8 cellular contexts compared by ENCODE assay signal in the genomic region with DNA sequence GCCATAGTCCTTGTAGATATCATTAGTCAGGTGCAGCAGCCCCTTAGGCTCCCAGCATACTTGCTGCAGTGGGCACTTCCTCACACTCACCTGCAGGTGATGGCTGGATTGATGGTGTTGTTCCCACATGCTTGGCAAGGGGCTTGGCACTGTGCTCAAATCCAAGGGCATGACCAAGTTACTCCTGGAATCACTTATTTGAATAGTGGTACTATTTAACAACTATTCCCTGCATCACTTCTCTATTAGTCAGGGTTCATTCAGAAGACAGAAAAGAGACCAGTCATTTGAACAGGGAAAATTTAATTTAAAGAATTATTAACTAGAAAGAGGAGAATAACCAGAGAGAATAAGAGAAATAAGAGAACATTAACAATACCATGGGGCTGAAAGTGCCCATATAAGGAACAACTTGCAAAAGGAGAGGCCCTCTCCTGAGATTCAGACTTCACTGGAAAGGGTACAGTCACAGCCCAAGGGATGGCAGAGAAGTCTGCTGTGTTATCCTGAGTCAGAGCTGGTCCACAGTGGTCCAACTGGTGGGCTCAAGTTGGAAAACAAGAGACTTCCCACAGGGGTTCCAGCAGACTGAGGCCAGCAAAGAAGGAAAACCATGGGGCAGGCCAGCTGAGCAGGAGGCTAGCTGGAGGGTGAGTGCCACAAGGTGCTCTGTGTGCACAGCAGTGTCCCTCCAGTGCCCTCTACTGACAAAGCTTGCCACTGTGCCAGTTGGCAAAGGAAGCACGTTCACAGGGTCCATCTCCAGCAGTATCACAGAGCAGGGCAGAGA. TPM values are rescaled to one million over a fixed set of nuclear protein-coding genes. Genes with fewer than 3 reads are reported as not detected.
DNase-seq lines count a peak whose midpoint lies in the region; TF ChIP-seq lines count a peak whose summit lies in the region.

No MANE protein-coding gene starts in this region.

- TF ChIP-seq CTCF in GM20000 (IDR thresholded peaks at IDR 0.05; ENCODE audit: extremely low read depth, missing control alignments) (peak; percentile 38), cardiac fibroblast (IDR thresholded peaks at IDR 0.05; ENCODE audit: low read depth, low read length) (peak; percentile 66), kidney epithelial cell (IDR thresholded peaks at IDR 0.05; ENCODE audit: insufficient read depth, low read length, poor library complexity, severe bottlenecking) (peak; percentile 88)

- H3K4me3 ChIP-seq in cardiac fibroblast (replicated peaks in 1 of 2; ENCODE audit: low read depth in 2 of 2, low read length in 2 of 2) (no peak overlapping the region), kidney epithelial cell (ENCODE audit: low read depth, low read length) (no peak overlapping the region)

- DNase-seq in Daoy (ENCODE audit: low read depth) (peak; percentile 61), GM20000 (ENCODE audit: low spot score) (no peak), HuH-7 (ENCODE audit: low spot score) (peak; percentile 14), SHP77 treated with DMSO at 0.1 percent for 48 hours (lab: John Stamatoyannopoulos, UW) (peak; percentile 26), cardiac fibroblast (ENCODE audit: low read depth in 2 of 2) (peak; percentile 34 to 46), kidney epithelial cell (ENCODE audit: low read depth) (peak; percentile 71), NK-92 (lab: John Stamatoyannopoulos, UW; ENCODE audit: unreplicated experiment) (no peak)
- DNase-seq in stimulated activated naive CD4-positive, alpha-beta T cell treated with Interleukin-2 at 50 U/mL for 16 hours (lab: John Stamatoyannopoulos, UW), result peak; percentile 21

- no peaks in the 10 kb centered on the region for H3K27me3 ChIP-seq in kidney epithelial cell (ENCODE audit: control insufficient read depth, insufficient read depth, low read length)

- H3K36me3 ChIP-seq in kidney epithelial cell (ENCODE audit: control insufficient read depth, insufficient read depth, low read length), result peaks cover 3% of the 10 kb centered on the region

RNA-seq across cellular contexts. Expression of a gene that starts 9.8 kb away (rescaled TPM):
- total RNA-seq in Daoy (2014; rRNA removed; shearing (Covaris generic)), result 2.3 and 11.0 TPM in 2 replicates
- total RNA-seq in kidney epithelial cell, result 158 and 160 TPM in 2 replicates

RNA-seq across cellular contexts. Expression of a gene that starts 22.1 kb away (rescaled TPM):
- 9.2 and 9.7 TPM in 2 replicates for total RNA-seq in Daoy (2014; rRNA removed; shearing (Covaris generic))
- total RNA-seq in kidney epithelial cell, result 30.4 and 31.6 TPM in 2 replicates

Comparison
In these comparisons a context has a peak if more than half of its experiments do, and no peak if none do; other contexts are left out.
1. DNase-seq: peak in Daoy (single experiment), HuH-7 (single experiment), SHP77 treated with DMSO at 0.1 percent for 48 hours (single experiment), cardiac fibroblast (2 of 2), kidney epithelial cell (single experiment) and stimulated activated naive CD4-positive, alpha-beta T cell treated with Interleukin-2 at 50 U/mL for 16 hours (single experiment); none in GM20000 (single experiment) and NK-92 (single experiment).
2. CTCF ChIP-seq: peak in every context shown above with its lines; median percentile 88 in kidney epithelial cell; 66 in cardiac fibroblast; 38 in GM20000.
3. RNA of a gene that starts 9.8 kb away (total RNA-seq): 158 to 160 TPM in kidney epithelial cell; 2.3 to 11.0 TPM in Daoy; every median in the first group is over 10 times any median in the second.